ENCODE assay signal across 14 cellular contexts in the genomic region with DNA sequence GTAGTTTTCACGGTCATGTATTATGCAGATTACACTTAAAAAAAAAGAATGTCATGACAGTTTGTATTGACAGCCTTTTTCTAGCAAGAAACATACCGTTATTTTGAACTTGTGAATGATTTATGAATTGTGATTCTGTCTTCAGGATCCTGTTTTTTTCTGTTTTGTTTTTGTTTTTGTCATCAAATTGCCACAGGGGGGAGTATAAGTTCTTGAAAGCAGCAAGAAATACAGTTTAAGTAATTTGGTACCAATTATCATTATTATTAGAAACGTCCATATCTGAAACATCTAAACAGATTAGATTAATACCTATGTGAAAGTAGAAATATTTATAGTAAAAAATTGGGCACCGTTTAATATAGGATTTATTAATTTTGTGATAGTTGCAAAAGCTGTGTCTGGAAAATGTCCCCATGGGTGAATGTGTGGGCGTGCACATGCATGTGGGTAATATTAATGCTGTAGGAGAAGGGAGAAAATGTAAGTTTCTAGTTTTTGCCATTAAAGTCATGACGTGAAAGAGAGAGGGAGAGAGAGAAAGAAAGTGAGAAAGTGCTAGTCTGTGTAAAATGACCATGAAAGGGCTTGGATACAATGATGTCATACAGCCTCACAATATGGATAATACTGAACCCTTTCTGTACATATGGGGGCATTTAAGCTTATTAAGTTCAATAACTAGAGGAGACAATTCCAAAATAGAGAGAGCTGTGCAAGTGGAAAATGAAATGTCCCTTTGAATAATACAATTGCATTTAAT. TPM values are rescaled to one million over a fixed set of nuclear protein-coding genes. Genes with fewer than 3 reads are reported as not detected.
DNase-seq lines count a peak whose midpoint lies in the region; TF ChIP-seq lines count a peak whose summit lies in the region.
"Had no signal": no experiment of that assay in that cellular context is flagged by ENCODE, and none has a peak within 500 bp of the region (broad histone marks: within the 10 kb centered on the region; RNA-seq: fewer than 3 reads in every experiment).

No MANE protein-coding gene starts in this region.

- H3K4me1 Mint-ChIP-seq in brain, result peaks cover under 1% of the 10 kb centered on the region
- H3K4me1 Mint-ChIP-seq in CD8-positive, alpha-beta memory T cell, result no peaks in the 10 kb centered on the region
- H3K4me1 Mint-ChIP-seq: CD14-positive monocyte had no signal

- H3K36me3 Mint-ChIP-seq in brain, result peaks cover 3% of the 10 kb centered on the region
- H3K36me3 Mint-ChIP-seq in CD8-positive, alpha-beta memory T cell, result no peaks in the 10 kb centered on the region
- H3K36me3 Mint-ChIP-seq: CD14-positive monocyte had no signal

- in situ Hi-C loops in ACHN (cut with HindIII; ENCODE audit: low pct_ligation_motif_present, low pct_unique_long_range_greater_than_20kb, low sequenced_read_pairs), result no loop called here

- H3K9me3 ChIP-seq in HEK293 (ENCODE audit: control insufficient read depth, insufficient read depth, low read depth, low read length), result no peaks in the 10 kb centered on the region
- H3K9me3 ChIP-seq in CD8-positive, alpha-beta memory T cell (ENCODE audit: low read length), result no peaks in the 10 kb centered on the region
- H3K9me3 ChIP-seq: body of pancreas had no signal

- H3K27ac ChIP-seq in HEK293 (ENCODE audit: extremely low read depth, low read depth, low read length), result no peak overlapping the region
- H3K27ac ChIP-seq in CD8-positive, alpha-beta memory T cell (ENCODE audit: low read depth, low read length), result no peak overlapping the region
- H3K27ac ChIP-seq: body of pancreas had no signal

- H3K27me3 Mint-ChIP-seq in brain, result peaks cover 2% of the 10 kb centered on the region
- peaks cover 0 to 4% of the 10 kb centered on the region in 2 donors for H3K27me3 Mint-ChIP-seq in CD8-positive, alpha-beta memory T cell

- no peaks in the 10 kb centered on the region for H3K27me3 ChIP-seq in kidney epithelial cell (ENCODE audit: control insufficient read depth, insufficient read depth, low read length)
- H3K27me3 ChIP-seq in CD8-positive, alpha-beta memory T cell (ENCODE audit: insufficient read depth, low read length, poor library complexity, severe bottlenecking), result no peaks in the 10 kb centered on the region
- H3K27me3 ChIP-seq: body of pancreas had no signal

- CTCF ChIA-PET in HEK293 (lab: Yijun Ruan, JAX), result interaction anchor here (0.6 to 2.2 kb wide), 14 partner anchors 9 to 319 kb away, joined by 3 to 10 read pairs (median 3); a partner anchor contains a TSS
- CTCF ChIA-PET in CD8-positive, alpha-beta memory T cell (lab: Charles Lee), result no interaction called here

- TF ChIP-seq CTCF in HEK293 (tag by site-specific recombination; IDR thresholded peaks at IDR 0.05) (no peak), brain (conservative IDR thresholded peaks at IDR 0.05) (peak; percentile 35 to 45), kidney epithelial cell (IDR thresholded peaks at IDR 0.05; ENCODE audit: insufficient read depth, low read length, poor library complexity, severe bottlenecking) (peak; percentile 20)

- H3K9me3 Mint-ChIP-seq in brain, result no peaks in the 10 kb centered on the region
- no peaks in the 10 kb centered on the region for H3K9me3 Mint-ChIP-seq in CD8-positive, alpha-beta memory T cell
- H3K9me3 Mint-ChIP-seq: activated T-helper 2 cell treated with anti-CD3 and anti-CD28 coated beads, Interferon-gamma antibody, Interleukin-2, Interleukin-4, amounts not matched to agents 10 μg/mL and 5 μg/mL and 100 μg/mL, durations not matched to agents 14 hours and 24 hours and 36 hours; CD14-positive monocyte had no signal

- POLR2A ChIA-PET in HEK293 (lab: Yijun Ruan, JAX), result interaction anchor here (2.8 kb wide), 1 partner anchor 10 kb away, joined by 23 read pairs; a partner anchor contains a TSS
- POLR2A ChIA-PET in CD8-positive, alpha-beta memory T cell (lab: Charles Lee), result no interaction called here

- no peak overlapping the region for H3K4me3 Mint-ChIP-seq in brain
- no peak overlapping the region for H3K4me3 Mint-ChIP-seq in CD8-positive, alpha-beta memory T cell
- H3K4me3 Mint-ChIP-seq: CD14-positive monocyte had no signal

- DNase-seq in ACHN (peak; percentile 19), kidney epithelial cell (ENCODE audit: low read depth) (no peak), DMS153 treated with DMSO at 0.1 percent for 48 hours (lab: John Stamatoyannopoulos, UW; ENCODE audit: unreplicated experiment) (no peak), mucosa of gallbladder (ENCODE audit: low spot score) (no peak), GOT3 (lab: John Stamatoyannopoulos, UW) (no peak)
- DNase-seq in CD8-positive, alpha-beta memory T cell, result no peak
- DNase-seq: activated CD4-positive, alpha-beta T cell treated with anti-CD3 and anti-CD28 coated beads, Interleukin-2, amount 50 U/mL, for 1 hour; body of pancreas; NCI-H1694 treated with DMSO at 0.1 percent for 48 hours had no signal

- H3K4me3 ChIP-seq in HEK293 (ENCODE audit: low read depth, low read length), result no peak overlapping the region
- no peak overlapping the region for H3K4me3 ChIP-seq in kidney epithelial cell (ENCODE audit: low read depth, low read length)
- no peak overlapping the region for H3K4me3 ChIP-seq in CD8-positive, alpha-beta memory T cell (ENCODE audit: low read length)
- H3K4me3 ChIP-seq: body of pancreas had no signal

- H3K4me1 ChIP-seq in HEK293 (ENCODE audit: control insufficient read depth, insufficient read depth, low read length), result no peaks in the 10 kb centered on the region; the same call in 1 of the 2 replicates
- no peaks in the 10 kb centered on the region for H3K4me1 ChIP-seq in CD8-positive, alpha-beta memory T cell (ENCODE audit: insufficient read depth, low read length)

- H3K27ac Mint-ChIP-seq in brain, result no peak overlapping the region
- H3K27ac Mint-ChIP-seq in CD8-positive, alpha-beta memory T cell, result no peak overlapping the region
- H3K27ac Mint-ChIP-seq: activated T-helper 2 cell treated with anti-CD3 and anti-CD28 coated beads, Interferon-gamma antibody, Interleukin-2, Interleukin-4, amounts not matched to agents 10 μg/mL and 5 μg/mL and 100 μg/mL, durations not matched to agents 14 hours and 24 hours and 36 hours; CD14-positive monocyte had no signal

- H3K36me3 ChIP-seq in HEK293 (ENCODE audit: control insufficient read depth in 2 of 2, insufficient read depth in 1 of 2, low read length in 2 of 2), result no peaks in the 10 kb centered on the region
- H3K36me3 ChIP-seq in kidney epithelial cell (ENCODE audit: control insufficient read depth, insufficient read depth, low read length), result no peaks in the 10 kb centered on the region
- H3K36me3 ChIP-seq in CD8-positive, alpha-beta memory T cell (ENCODE audit: insufficient read depth, low read length), result no peaks in the 10 kb centered on the region

TF ChIP-seq in HEK293, 187 proteins besides CTCF, POLR2A, EP300 and RAD21:
- TF ChIP-seq, protein P1, sequence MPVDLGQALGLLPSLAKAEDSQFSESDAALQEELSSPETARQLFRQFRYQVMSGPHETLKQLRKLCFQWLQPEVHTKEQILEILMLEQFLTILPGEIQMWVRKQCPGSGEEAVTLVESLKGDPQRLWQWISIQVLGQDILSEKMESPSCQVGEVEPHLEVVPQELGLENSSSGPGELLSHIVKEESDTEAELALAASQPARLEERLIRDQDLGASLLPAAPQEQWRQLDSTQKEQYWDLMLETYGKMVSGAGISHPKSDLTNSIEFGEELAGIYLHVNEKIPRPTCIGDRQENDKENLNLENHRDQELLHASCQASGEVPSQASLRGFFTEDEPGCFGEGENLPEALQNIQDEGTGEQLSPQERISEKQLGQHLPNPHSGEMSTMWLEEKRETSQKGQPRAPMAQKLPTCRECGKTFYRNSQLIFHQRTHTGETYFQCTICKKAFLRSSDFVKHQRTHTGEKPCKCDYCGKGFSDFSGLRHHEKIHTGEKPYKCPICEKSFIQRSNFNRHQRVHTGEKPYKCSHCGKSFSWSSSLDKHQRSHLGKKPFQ (tag by site-specific recombination; IDR thresholded peaks at IDR 0.05), result no peak
- TF ChIP-seq ZNF121 (tag by site-specific recombination; IDR thresholded peaks at IDR 0.05) (no peak), ZNF654 (tag by site-specific recombination; IDR thresholded peaks at IDR 0.05; ENCODE audit: low read depth) (0 out of 2 replicates have a peak, but pooled peaks have one; percentile 12), PRDM1 (tag by site-specific recombination; IDR thresholded peaks at IDR 0.05) (peak; percentile 91), RBAK (tag by site-specific recombination; IDR thresholded peaks at IDR 0.05) (no peak)
- TF ChIP-seq, protein P2, sequence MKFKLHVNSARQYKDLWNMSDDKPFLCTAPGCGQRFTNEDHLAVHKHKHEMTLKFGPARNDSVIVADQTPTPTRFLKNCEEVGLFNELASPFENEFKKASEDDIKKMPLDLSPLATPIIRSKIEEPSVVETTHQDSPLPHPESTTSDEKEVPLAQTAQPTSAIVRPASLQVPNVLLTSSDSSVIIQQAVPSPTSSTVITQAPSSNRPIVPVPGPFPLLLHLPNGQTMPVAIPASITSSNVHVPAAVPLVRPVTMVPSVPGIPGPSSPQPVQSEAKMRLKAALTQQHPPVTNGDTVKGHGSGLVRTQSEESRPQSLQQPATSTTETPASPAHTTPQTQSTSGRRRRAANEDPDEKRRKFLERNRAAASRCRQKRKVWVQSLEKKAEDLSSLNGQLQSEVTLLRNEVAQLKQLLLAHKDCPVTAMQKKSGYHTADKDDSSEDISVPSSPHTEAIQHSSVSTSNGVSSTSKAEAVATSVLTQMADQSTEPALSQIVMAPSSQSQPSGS (tag by site-specific recombination; IDR thresholded peaks at IDR 0.05; ENCODE audit: low read depth), result peak; percentile 73

RNA-seq across cellular contexts. Expression of a gene that starts 9.4 kb away (rescaled TPM):
- 21.4 TPM for polyA plus RNA-seq in brain (ENCODE audit: insufficient read depth, low read depth, low replicate concordance)
- total RNA-seq in kidney epithelial cell, result 172 and 194 TPM in 2 replicates
- total RNA-seq in mucosa of gallbladder, result 315 TPM
- not detected for total RNA-seq in CD8-positive, alpha-beta memory T cell
- not detected for polyA plus RNA-seq in CD8-positive, alpha-beta memory T cell
- total RNA-seq: activated T-helper 2 cell treated with anti-CD3 and anti-CD28 coated beads, Interferon-gamma antibody, Interleukin-2, Interleukin-4, amounts not matched to agents 10 μg/mL and 5 μg/mL and 100 μg/mL, durations not matched to agents 14 hours and 24 hours and 36 hours; T-helper 2 cell treated with Interferon-gamma antibody and Interleukin-4, amounts not matched to agents 100 ng/mL and 5 ng/mL, for 36 hours had no signal
- polyA plus RNA-seq: CD14-positive monocyte had no signal

Comparison
In these comparisons a context has a peak if more than half of its experiments do, and no peak if none do; other contexts are left out.
1. RNA of a gene that starts 9.4 kb away (total RNA-seq): 315 TPM in mucosa of gallbladder (single experiment) and 172 to 194 TPM in kidney epithelial cell; not detected in CD8-positive, alpha-beta memory T cell; every median in the first group is over 100 times any median in the second.